Comparison of ENCODE assay signal across 29 cellular contexts in genomic region chr4:113455081-113455480, GRCh38.
A peak's percentile ranks its signal among the peaks of the same experiment; 100 is the strongest.
DNase-seq lines count a peak whose midpoint lies in the region; ATAC-seq and TF ChIP-seq lines count a peak whose summit lies in the region.
"Had no signal": no experiment of that assay in that cellular context is flagged by ENCODE, and none has a peak within 500 bp of the region (broad histone marks: within the 10 kb centered on the region; RNA-seq: fewer than 3 reads in every experiment).

No MANE protein-coding gene starts in this region.

- WGBS in sigmoid colon, 2 donors, result 85 to 92% methylated on average over 2 of the region's 2 CpGs
- 86 to 90% (median 89%) methylated on average over 2 of the region's 2 CpGs for WGBS in adrenal gland, 4 donors

- H3K9me3 ChIP-seq in left ventricle myocardium inferior (replicated peaks) (no peaks in the 10 kb centered on the region), sigmoid colon (no peaks in the 10 kb centered on the region), adrenal gland (replicated peaks in 1 of 3) (no peaks in the 10 kb centered on the region)
- H3K9me3 ChIP-seq: BE2C, ovary had no signal

- DNase-seq in left ventricle myocardium inferior, result no peak
- DNase-seq in Right ventricle myocardium inferior (ENCODE audit: missing footprints), result no peak
- DNase-seq in NCI-H2029 treated with DMSO at 0.1 percent for 48 hours (lab: John Stamatoyannopoulos, UW), result peak; percentile 56
- DNase-seq in SK-N-DZ (ENCODE audit: low spot score), result peak; percentile 22
- no peak for DNase-seq in sigmoid colon
- DNase-seq in GM20000 (ENCODE audit: low spot score), result no peak
- no peak for DNase-seq in adrenal gland
- DNase-seq: ACHN; activated CD4-positive, alpha-beta T cell treated with anti-CD3 and anti-CD28 coated beads, Interleukin-2, amount 10 ng/mL, durations not matched to agents 7 days and 5 days; activated gamma-delta T cell; activated naive CD8-positive, alpha-beta T cell treated with anti-CD3 and anti-CD28 coated beads for 36 hours; activated T-cell treated with anti-CD3 and anti-CD28 coated beads, Interleukin-2, amount 50 U/mL, for 24 hours; aorta; BE2C; CD8-positive, alpha-beta T cell; effector memory CD4-positive, alpha-beta T cell; KG1; mesenchymal stem cell; NCI-H1694; NCI-H345; ovary; RPMI8226; T-cell; trophoblast cell; WERI-Rb-1 had no signal

- TF ChIP-seq CTCF in left ventricle myocardium inferior (IDR thresholded peaks at IDR 0.05; ENCODE audit: borderline replicate concordance) (no peak), sigmoid colon (IDR thresholded peaks at IDR 0.05) (no peak), GM20000 (IDR thresholded peaks at IDR 0.05; ENCODE audit: extremely low read depth, missing control alignments) (no peak), adrenal gland (IDR thresholded peaks at IDR 0.05) (no peak)

- ATAC-seq in Right ventricle myocardium inferior, result no peak
- ATAC-seq in GM19395 (IDR thresholded peaks at IDR 0.05; ENCODE audit: unreplicated experiment), result no peak
- ATAC-seq: CD8-positive, alpha-beta T cell; left lobe of liver; stimulated activated effector memory CD8-positive, alpha-beta T cell treated with anti-CD3 and anti-CD28 coated beads, Interleukin-12 subunit alpha, Interleukin-12 subunit beta, amount 100 ng/mL, for 72 hours; T-cell had no signal

- H3K4me3 ChIP-seq in left ventricle myocardium inferior, result no peak overlapping the region
- H3K4me3 ChIP-seq in sigmoid colon, result no peak overlapping the region
- H3K4me3 ChIP-seq in adrenal gland, result no peak overlapping the region
- H3K4me3 ChIP-seq: coronary artery, ovary had no signal

- H3K4me1 ChIP-seq in left ventricle myocardium inferior (peaks cover 47% of the 10 kb centered on the region), sigmoid colon (peaks cover 0 to 55% (median 31%) of the 10 kb centered on the region in 4 donors), adrenal gland (replicated peaks in 1 of 2) (peaks cover 0 to 10% of the 10 kb centered on the region in 2 donors)
- H3K4me1 ChIP-seq: BE2C had no signal

- TF ChIP-seq EP300 in sigmoid colon (IDR thresholded peaks at IDR 0.05), result no peak

- H3K27ac ChIP-seq in left ventricle myocardium inferior (replicated peaks), result peak overlapping the region; percentile 80
- H3K27ac ChIP-seq in sigmoid colon, result peak overlapping the region in 3 of 4 donors; percentile 71 to 80 (median 75)
- no peak overlapping the region for H3K27ac ChIP-seq in adrenal gland
- H3K27ac ChIP-seq: coronary artery, ovary, WERI-Rb-1 had no signal

- H3K36me3 ChIP-seq in left ventricle myocardium inferior (peaks cover 32% of the 10 kb centered on the region), sigmoid colon (peaks cover 0 to 21% (median 2%) of the 10 kb centered on the region in 4 donors), adrenal gland (replicated peaks in 1 of 2) (peaks cover 6 to 11% of the 10 kb centered on the region in 2 donors)
- H3K36me3 ChIP-seq: BE2C, ovary had no signal

- H3K27me3 ChIP-seq in left ventricle myocardium inferior (ENCODE audit: low read depth), result no peaks in the 10 kb centered on the region
- no peaks in the 10 kb centered on the region for H3K27me3 ChIP-seq in sigmoid colon
- H3K27me3 ChIP-seq in adrenal gland, result no peaks in the 10 kb centered on the region
- H3K27me3 ChIP-seq: BE2C, ovary had no signal

- intact Hi-C loops in left ventricle myocardium inferior (cut with micrococcal nuclease), result no loop called here
- intact Hi-C loops in Right ventricle myocardium inferior (cut with DNase I), result loop anchor here (10.0 kb wide), 1 partner anchor 50 kb away; no protein-coding TSS in a partner anchor
- intact Hi-C loops in sigmoid colon (cut with DNase I), result no loop called here
- intact Hi-C loops in adrenal gland (cut with DNase I), result no loop called here

- TF ChIP-seq POLR2A in sigmoid colon (IDR thresholded peaks at IDR 0.05), result no peak
- TF ChIP-seq POLR2A in adrenal gland (IDR thresholded peaks at IDR 0.05), result no peak

Comparison
In these comparisons a context has a peak if more than half of its experiments do, and no peak if none do; other contexts are left out.
1. DNase-seq: peak in NCI-H2029 treated with DMSO at 0.1 percent for 48 hours (single experiment) and SK-N-DZ (single experiment); none in left ventricle myocardium inferior (single experiment), Right ventricle myocardium inferior (single experiment), sigmoid colon (single experiment), GM20000 (single experiment) and adrenal gland (0 of 7).
2. H3K27ac ChIP-seq: peak in left ventricle myocardium inferior (single experiment) and sigmoid colon (3 of 4); none in adrenal gland (0 of 5).